15 cellular contexts compared by ENCODE assay signal in the genomic region with DNA sequence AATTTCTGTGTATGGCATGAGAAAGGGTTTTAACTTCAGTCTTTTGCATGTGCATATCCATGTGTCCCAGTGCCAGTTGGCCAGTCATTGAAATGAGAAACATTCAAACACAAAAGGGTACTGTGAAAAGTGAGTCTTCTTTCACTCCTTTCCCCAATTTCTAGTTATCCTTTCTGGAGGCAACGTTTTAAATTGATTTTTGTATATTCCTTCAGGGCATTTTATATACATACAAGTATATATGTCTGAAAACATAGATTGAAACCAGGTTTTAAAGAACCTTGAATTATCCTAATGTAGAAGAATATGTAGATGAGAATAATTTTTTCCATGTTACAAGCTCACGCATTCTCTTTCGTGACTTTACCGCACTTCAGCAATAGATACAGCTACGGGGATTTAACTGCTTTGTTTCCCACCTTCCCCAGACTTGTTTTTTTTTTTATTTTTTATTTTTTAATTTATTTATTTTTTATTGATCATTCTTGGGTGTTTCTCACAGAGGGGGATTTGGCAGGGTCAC. TPM values are rescaled to one million over a fixed set of nuclear protein-coding genes. Genes with fewer than 3 reads are reported as not detected.
DNase-seq lines count a peak whose midpoint lies in the region; ATAC-seq and TF ChIP-seq lines count a peak whose summit lies in the region.
"Had no signal": no experiment of that assay in that cellular context is flagged by ENCODE, and none has a peak within 500 bp of the region (broad histone marks: within the 10 kb centered on the region; RNA-seq: fewer than 3 reads in every experiment).

No MANE protein-coding gene starts in this region.

- CTCF ChIA-PET in activated CD4-positive, alpha-beta T cell treated with anti-CD3 and anti-CD28 coated beads for 36 hours (lab: Charles Lee), result no interaction called here
- CTCF ChIA-PET in activated CD4-positive, alpha-beta T cell treated with anti-CD3 and anti-CD28 coated beads, Interleukin-2, amount 10 ng/mL, durations not matched to agents 7 days and 5 days (lab: Charles Lee), result no interaction called here

- H3K4me3 Mint-ChIP-seq in activated CD4-positive, alpha-beta T cell treated with anti-CD3 and anti-CD28 coated beads for 36 hours, result no peak overlapping the region
- H3K4me3 Mint-ChIP-seq in activated CD4-positive, alpha-beta T cell treated with anti-CD3 and anti-CD28 coated beads, Interleukin-2, amount 10 ng/mL, durations not matched to agents 7 days and 5 days, result no peak overlapping the region
- peak overlapping the region; percentile 61 for H3K4me3 Mint-ChIP-seq in endothelial cell (ENCODE audit: unreplicated experiment)
- no peak overlapping the region for H3K4me3 Mint-ChIP-seq in progenitor cell of endocrine pancreas (ENCODE audit: low read depth)
- H3K4me3 Mint-ChIP-seq: B cell; CD4-positive, CD25-positive, alpha-beta regulatory T cell; CD8-positive, alpha-beta T cell; HFFc6 had no signal

- peak overlapping the region; percentile 1 for H3K27ac Mint-ChIP-seq in activated CD4-positive, alpha-beta T cell treated with anti-CD3 and anti-CD28 coated beads for 36 hours
- H3K27ac Mint-ChIP-seq in activated CD4-positive, alpha-beta T cell treated with anti-CD3 and anti-CD28 coated beads, Interleukin-2, amount 10 ng/mL, durations not matched to agents 7 days and 5 days, result no peak overlapping the region
- H3K27ac Mint-ChIP-seq in endothelial cell (ENCODE audit: unreplicated experiment) (no peak overlapping the region), progenitor cell of endocrine pancreas (peak overlapping the region; percentile 74)
- H3K27ac Mint-ChIP-seq: B cell; CD4-positive, CD25-positive, alpha-beta regulatory T cell; HFFc6 had no signal

- TF ChIP-seq CTCF in endothelial cell (IDR thresholded peaks at IDR 0.05; ENCODE audit: unreplicated experiment) (no peak), progenitor cell of endocrine pancreas (IDR thresholded peaks at IDR 0.05; ENCODE audit: unreplicated experiment) (no peak)

- peaks cover 3% of the 10 kb centered on the region for H3K4me1 Mint-ChIP-seq in activated CD4-positive, alpha-beta T cell treated with anti-CD3 and anti-CD28 coated beads for 36 hours
- peaks cover 6% of the 10 kb centered on the region for H3K4me1 Mint-ChIP-seq in activated CD4-positive, alpha-beta T cell treated with anti-CD3 and anti-CD28 coated beads, Interleukin-2, amount 10 ng/mL, durations not matched to agents 7 days and 5 days
- H3K4me1 Mint-ChIP-seq in endothelial cell (ENCODE audit: unreplicated experiment) (no peaks in the 10 kb centered on the region), progenitor cell of endocrine pancreas (ENCODE audit: low read depth) (no peaks in the 10 kb centered on the region)
- H3K4me1 Mint-ChIP-seq: B cell had no signal

- no peaks in the 10 kb centered on the region for H3K9me3 Mint-ChIP-seq in activated CD4-positive, alpha-beta T cell treated with anti-CD3 and anti-CD28 coated beads for 36 hours (ENCODE audit: low read depth)
- no peaks in the 10 kb centered on the region for H3K9me3 Mint-ChIP-seq in activated CD4-positive, alpha-beta T cell treated with anti-CD3 and anti-CD28 coated beads, Interleukin-2, amount 10 ng/mL, durations not matched to agents 7 days and 5 days
- H3K9me3 Mint-ChIP-seq in endothelial cell (ENCODE audit: unreplicated experiment) (no peaks in the 10 kb centered on the region), progenitor cell of endocrine pancreas (ENCODE audit: low read depth) (peaks cover 4% of the 10 kb centered on the region)
- H3K9me3 Mint-ChIP-seq: CD4-positive, CD25-positive, alpha-beta regulatory T cell; CD8-positive, alpha-beta T cell; HFFc6 had no signal

- no peaks in the 10 kb centered on the region for H3K27me3 Mint-ChIP-seq in activated CD4-positive, alpha-beta T cell treated with anti-CD3 and anti-CD28 coated beads for 36 hours
- H3K27me3 Mint-ChIP-seq in activated CD4-positive, alpha-beta T cell treated with anti-CD3 and anti-CD28 coated beads, Interleukin-2, amount 10 ng/mL, durations not matched to agents 7 days and 5 days, result no peaks in the 10 kb centered on the region
- H3K27me3 Mint-ChIP-seq in endothelial cell (ENCODE audit: unreplicated experiment), result peaks cover 2% of the 10 kb centered on the region
- H3K27me3 Mint-ChIP-seq in progenitor cell of endocrine pancreas, result no peaks in the 10 kb centered on the region
- H3K27me3 Mint-ChIP-seq: B cell; CD4-positive, CD25-positive, alpha-beta regulatory T cell had no signal

- POLR2A ChIA-PET in activated CD4-positive, alpha-beta T cell treated with anti-CD3 and anti-CD28 coated beads for 36 hours (lab: Charles Lee), result no interaction called here
- POLR2A ChIA-PET in activated CD4-positive, alpha-beta T cell treated with anti-CD3 and anti-CD28 coated beads, Interleukin-2, amount 10 ng/mL, durations not matched to agents 7 days and 5 days (lab: Charles Lee), result no interaction called here

- no peak for DNase-seq in activated CD4-positive, alpha-beta T cell treated with anti-CD3 and anti-CD28 coated beads for 36 hours
- no peak for DNase-seq in activated CD4-positive, alpha-beta T cell treated with anti-CD3 and anti-CD28 coated beads, Interleukin-2, amount 10 ng/mL, durations not matched to agents 7 days and 5 days
- DNase-seq in SK-N-DZ (ENCODE audit: low spot score), result peak; percentile 92
- DNase-seq in endothelial cell (ENCODE audit: low spot score), result no peak
- DNase-seq in progenitor cell of endocrine pancreas (ENCODE audit: low spot score, unreplicated experiment), result no peak
- DNase-seq in NOMO-1 (lab: John Stamatoyannopoulos, UW; ENCODE audit: unreplicated experiment in 2 of 2), result no peak
- DNase-seq in kidney glomerular epithelial cell (lab: John Stamatoyannopoulos, UW), result no peak
- DNase-seq: CD4-positive, CD25-positive, alpha-beta regulatory T cell; CD8-positive, alpha-beta T cell; DMS 273 treated with DMSO at 0.1 percent for 48 hours; DMS79; GF-D8; GOT3; HFFc6 had no signal

- peaks cover 41% of the 10 kb centered on the region for H3K36me3 Mint-ChIP-seq in activated CD4-positive, alpha-beta T cell treated with anti-CD3 and anti-CD28 coated beads for 36 hours (ENCODE audit: low read depth)
- H3K36me3 Mint-ChIP-seq in activated CD4-positive, alpha-beta T cell treated with anti-CD3 and anti-CD28 coated beads, Interleukin-2, amount 10 ng/mL, durations not matched to agents 7 days and 5 days (ENCODE audit: low read depth), result peaks cover 51% of the 10 kb centered on the region
- peaks cover 47% of the 10 kb centered on the region for H3K36me3 Mint-ChIP-seq in endothelial cell (ENCODE audit: low read depth, unreplicated experiment)
- H3K36me3 Mint-ChIP-seq in progenitor cell of endocrine pancreas (ENCODE audit: insufficient read depth), result peaks cover 36% of the 10 kb centered on the region

- intact Hi-C loops in activated CD4-positive, alpha-beta T cell treated with anti-CD3 and anti-CD28 coated beads for 36 hours (cut with DNase I, micrococcal nuclease), result no loop called here

- no peak for ATAC-seq in activated CD4-positive, alpha-beta T cell treated with anti-CD3 and anti-CD28 coated beads for 36 hours
- ATAC-seq: CD8-positive, alpha-beta T cell had no signal

RNA-seq across cellular contexts. Expression of gene DDX1, which starts 18.8 kb away (rescaled TPM):
- 10 to 100 TPM; 87.6 to 96.2 TPM for total RNA-seq in activated CD4-positive, alpha-beta T cell treated with anti-CD3 and anti-CD28 coated beads for 36 hours
- total RNA-seq in activated CD4-positive, alpha-beta T cell treated with anti-CD3 and anti-CD28 coated beads, Interleukin-2, amount 10 ng/mL, durations not matched to agents 7 days and 5 days, result 10 to 100 TPM; 64.1 to 65.7 TPM
- 5,002 and 5,638 TPM in 2 replicates for polyA plus RNA-seq in SK-N-DZ (2014; cell fraction: cytosol; rRNA removed)
- 4,616 and 5,818 TPM in 2 replicates for polyA plus RNA-seq in SK-N-DZ (2014; cell fraction: nucleus; rRNA removed)
- total RNA-seq in endothelial cell (ENCODE audit: unreplicated experiment), result 100 TPM
- total RNA-seq in progenitor cell of endocrine pancreas, result 114 and 115 TPM in 2 replicates

RNA-seq across cellular contexts. Expression of gene NBAS, which starts 49.4 kb away (rescaled TPM):
- 10 to 100 TPM; 38.1 to 44.3 TPM for total RNA-seq in activated CD4-positive, alpha-beta T cell treated with anti-CD3 and anti-CD28 coated beads for 36 hours
- 10 to 100 TPM; 33.0 to 36.5 TPM for total RNA-seq in activated CD4-positive, alpha-beta T cell treated with anti-CD3 and anti-CD28 coated beads, Interleukin-2, amount 10 ng/mL, durations not matched to agents 7 days and 5 days
- polyA plus RNA-seq in SK-N-DZ (2014; cell fraction: cytosol; rRNA removed), result 171 and 202 TPM in 2 replicates
- polyA plus RNA-seq in SK-N-DZ (2014; cell fraction: nucleus; rRNA removed), result 123 and 132 TPM in 2 replicates
- total RNA-seq in endothelial cell (ENCODE audit: unreplicated experiment), result 52.8 TPM
- 63.0 and 68.0 TPM in 2 replicates for total RNA-seq in progenitor cell of endocrine pancreas

Comparison
In these comparisons a context has a peak if more than half of its experiments do, and no peak if none do; other contexts are left out.
1. H3K27ac Mint-ChIP-seq: peak in activated CD4-positive, alpha-beta T cell treated with anti-CD3 and anti-CD28 coated beads for 36 hours (single experiment) and progenitor cell of endocrine pancreas (single experiment); none in activated CD4-positive, alpha-beta T cell treated with anti-CD3 and anti-CD28 coated beads, Interleukin-2, amount 10 ng/mL, durations not matched to agents 7 days and 5 days (single experiment) and endothelial cell (single experiment).